ENCODE assay signal across 8 cellular contexts in the genomic region with DNA sequence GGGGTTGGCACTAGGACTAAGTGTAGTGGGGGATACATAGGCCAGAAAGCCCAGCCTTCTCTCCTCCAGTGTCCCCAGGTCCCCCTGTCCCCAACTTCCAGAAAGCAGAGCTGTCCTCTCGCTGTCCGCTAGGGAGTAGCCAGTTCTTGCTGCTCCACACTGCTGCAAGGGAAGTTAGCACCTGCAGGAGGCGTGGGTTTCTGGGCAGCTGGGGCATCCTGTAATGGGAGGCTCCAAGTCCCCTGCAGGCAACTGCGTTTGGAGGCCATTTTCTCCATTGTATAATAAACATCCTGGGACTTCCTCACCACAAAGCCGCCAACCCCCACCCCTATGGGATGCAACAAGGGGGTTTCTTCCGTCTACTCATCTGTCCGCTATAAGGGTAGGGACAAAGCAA. TPM values are rescaled to one million over a fixed set of nuclear protein-coding genes. Genes with fewer than 3 reads are reported as not detected.
DNase-seq lines count a peak whose midpoint lies in the region; ATAC-seq and TF ChIP-seq lines count a peak whose summit lies in the region.

No MANE protein-coding gene starts in this region.

- H3K36me3 ChIP-seq in MM.1S (replicated peaks; ENCODE audit: insufficient read depth, low read length) = no peaks in the 10 kb centered on the region

- no peaks in the 10 kb centered on the region for H3F3A ChIP-seq in MM.1S (ENCODE audit: insufficient read depth, low read length)

- TF ChIP-seq CTCF in GM12872 (IDR thresholded peaks at IDR 0.05; ENCODE audit: insufficient read depth, low read depth, low read length) (0 out of 3 replicates have a peak, but pooled peaks have one; percentile 16), choroid plexus epithelial cell (conservative IDR thresholded peaks at IDR 0.05; ENCODE audit: low read depth, low read length) (peak; percentile 49), RWPE1 (conservative IDR thresholded peaks at IDR 0.05; ENCODE audit: low read depth) (no peak), MM.1S (IDR thresholded peaks at IDR 0.05; ENCODE audit: low read length) (no peak)

- peak; percentile 87 for DNase-seq in NCI-H2171 treated with DMSO at 0.1 percent for 48 hours (lab: John Stamatoyannopoulos, UW)
- peak; percentile 54 for DNase-seq in choroid plexus epithelial cell (ENCODE audit: low read depth)
- peak; percentile 9 for DNase-seq in non-pigmented ciliary epithelial cell (ENCODE audit: low read depth)
- no peak for DNase-seq in RWPE1 (ENCODE audit: low spot score)
- no peak for DNase-seq in MM.1S
- no peak for DNase-seq in cardiac septum (ENCODE audit: low spot score)

- intact Hi-C loops in cardiac septum (cut with DNase I) = no loop called here

- ATAC-seq in GM18870 (IDR thresholded peaks at IDR 0.05; ENCODE audit: unreplicated experiment) = no peak

- H3K79me2 ChIP-seq in MM.1S (ENCODE audit: low read length) = no peaks in the 10 kb centered on the region

- H2AFZ ChIP-seq in MM.1S (ENCODE audit: low read length) = no peak overlapping the region

- no peaks in the 10 kb centered on the region for H3K9me2 ChIP-seq in MM.1S (replicated peaks; ENCODE audit: insufficient read depth, low read length)

- no peak overlapping the region for H3K9ac ChIP-seq in MM.1S (ENCODE audit: low read length)

- no peaks in the 10 kb centered on the region for H4K20me1 ChIP-seq in MM.1S (ENCODE audit: insufficient read depth, low read length)

- no peak overlapping the region for H3K4me2 ChIP-seq in MM.1S (ENCODE audit: low read depth, low read length)

- no peaks in the 10 kb centered on the region for H3K4me1 ChIP-seq in MM.1S (ENCODE audit: low read length)

- CTCF ChIA-PET in RWPE1 (lab: Yijun Ruan, JAX) = interaction anchor here (0.6 kb wide), 1 partner anchor 185 kb away, joined by 4 read pairs; no protein-coding TSS in a partner anchor

- H3K27ac ChIP-seq in RWPE1 = no peak overlapping the region
- H3K27ac ChIP-seq in MM.1S (ENCODE audit: low read length) = no peak overlapping the region

- H3K4me3 ChIP-seq in choroid plexus epithelial cell (ENCODE audit: low read depth, low read length) (no peak overlapping the region), MM.1S (ENCODE audit: low read length) (no peak overlapping the region)

- POLR2A ChIA-PET in RWPE1 (lab: Yijun Ruan, JAX; ENCODE audit: low non-redundant PET) = no interaction called here

- H3K9me3 ChIP-seq in MM.1S (replicated peaks; ENCODE audit: insufficient read depth, low read length) = no peaks in the 10 kb centered on the region

- H3K27me3 ChIP-seq in MM.1S (replicated peaks; ENCODE audit: insufficient read depth, low read length) = peaks cover 17% of the 10 kb centered on the region

RNA-seq across cellular contexts. Expression of gene RPRML, which starts 1.7 kb away (rescaled TPM):
- 0.38 TPM for total RNA-seq in cardiac septum

RNA-seq across cellular contexts. Expression of gene GOSR2, which starts 54.4 kb away (rescaled TPM):
- 45.9 TPM for total RNA-seq in cardiac septum

Comparison
In these comparisons a context has a peak if more than half of its experiments do, and no peak if none do; other contexts are left out.
1. CTCF ChIP-seq: peak in GM12872 (single experiment) and choroid plexus epithelial cell (single experiment); none in RWPE1 (single experiment) and MM.1S (single experiment).
2. DNase-seq: peak in NCI-H2171 treated with DMSO at 0.1 percent for 48 hours (single experiment), choroid plexus epithelial cell (single experiment) and non-pigmented ciliary epithelial cell (single experiment); none in RWPE1 (single experiment), MM.1S (single experiment) and cardiac septum (single experiment).